14 cellular contexts compared by ENCODE assay signal in the genomic region with DNA sequence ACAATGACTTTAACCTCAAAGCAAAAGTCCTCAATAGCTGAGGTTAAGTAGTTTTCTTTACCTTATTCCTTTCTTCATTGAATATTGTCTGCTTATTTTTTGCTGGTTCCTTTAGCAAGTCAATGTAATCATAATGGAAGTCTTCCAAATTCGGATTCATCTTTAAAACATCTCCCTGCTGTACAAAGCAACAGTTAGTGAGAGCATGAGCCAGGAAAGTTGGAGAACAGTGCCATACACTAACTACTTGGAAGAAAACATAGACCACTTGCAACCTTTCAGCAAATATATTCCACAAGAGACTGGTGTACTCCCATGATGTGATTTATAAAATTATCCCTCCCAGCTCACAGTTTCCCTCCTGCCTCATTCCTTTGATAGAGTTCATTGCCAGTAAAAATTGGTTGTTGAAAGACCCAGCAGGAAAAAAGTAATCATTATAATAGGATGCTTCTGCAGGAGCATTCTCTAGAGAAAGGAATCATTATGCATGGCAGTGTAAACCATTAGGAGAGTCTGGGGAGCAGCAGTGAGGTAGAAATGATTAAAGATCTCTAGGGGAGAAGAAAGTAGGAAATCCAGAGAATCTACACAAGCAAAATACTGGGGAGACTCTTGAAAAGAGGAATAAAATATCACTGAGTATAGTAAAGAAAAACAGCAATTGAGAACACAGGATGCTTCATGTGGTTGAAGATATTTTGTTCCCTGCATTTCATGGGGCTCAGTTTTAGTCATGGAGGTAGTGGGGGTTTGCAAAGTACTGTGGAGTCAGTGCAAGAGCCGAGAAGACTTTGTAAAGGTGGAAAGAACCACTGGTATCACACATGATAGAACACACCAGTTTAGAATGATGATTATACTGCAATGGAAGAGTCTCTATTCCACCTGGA. TPM values are rescaled to one million over a fixed set of nuclear protein-coding genes. Genes with fewer than 3 reads are reported as not detected.
DNase-seq lines count a peak whose midpoint lies in the region; ATAC-seq and TF ChIP-seq lines count a peak whose summit lies in the region.
"Had no signal": no experiment of that assay in that cellular context is flagged by ENCODE, and none has a peak within 500 bp of the region (broad histone marks: within the 10 kb centered on the region; RNA-seq: fewer than 3 reads in every experiment).

No MANE protein-coding gene starts in this region.

- H3K9ac ChIP-seq in MM.1S (ENCODE audit: low read length), result no peak overlapping the region

- no peaks in the 10 kb centered on the region for H3K36me3 Mint-ChIP-seq in activated T-helper 1 cell treated with anti-CD3 and anti-CD28 coated beads, Interleukin-12 subunit alpha, Interleukin-12 subunit beta, Interleukin-2, Interleukin-4 antibody, amounts not matched to agents 30 ng/mL and 10 ng/mL and 1 ng/mL, durations not matched to agents 14 hours and 24 hours and 36 hours (ENCODE audit: low read depth)

- H3K4me1 ChIP-seq in ascending aorta, result peaks cover 0 to 29% of the 10 kb centered on the region in 2 donors
- peaks cover 5 to 35% (median 32%) of the 10 kb centered on the region in 9 donors for H3K4me1 ChIP-seq in heart right ventricle
- no peaks in the 10 kb centered on the region for H3K4me1 ChIP-seq in MM.1S (ENCODE audit: low read length)

- H3F3A ChIP-seq in MM.1S (ENCODE audit: insufficient read depth, low read length), result no peaks in the 10 kb centered on the region

- peak in 7 of 8 donors; percentile 37 to 73 (median 64) for ATAC-seq in heart right ventricle
- ATAC-seq: HCT116; stimulated activated naive CD8-positive, alpha-beta T cell treated with anti-CD3 and anti-CD28 coated beads, Interleukin-15, Interleukin-2, amounts not matched to agents 100 U/mL and 50 U/mL, for 24 hours had no signal

- H3K9me3 ChIP-seq in ascending aorta, result no peaks in the 10 kb centered on the region
- no peaks in the 10 kb centered on the region for H3K9me3 ChIP-seq in heart right ventricle
- no peaks in the 10 kb centered on the region for H3K9me3 ChIP-seq in MM.1S (replicated peaks; ENCODE audit: insufficient read depth, low read length)

- no peaks in the 10 kb centered on the region for H3K9me2 ChIP-seq in MM.1S (replicated peaks; ENCODE audit: insufficient read depth, low read length)

- H4K20me1 ChIP-seq in MM.1S (ENCODE audit: insufficient read depth, low read length), result no peaks in the 10 kb centered on the region

- H3K27ac ChIP-seq in ascending aorta (peak overlapping the region; percentile 51 to 69), heart right ventricle (peak overlapping the region in 8 of 10 donors; percentile 5 to 81 (median 75)), MM.1S (ENCODE audit: low read length) (no peak overlapping the region)
- H3K27ac ChIP-seq: HL-60, skin epidermis had no signal

- H3K4me3 ChIP-seq in ascending aorta, result no peak overlapping the region
- H3K4me3 ChIP-seq in heart right ventricle, result no peak overlapping the region
- H3K4me3 ChIP-seq in MM.1S (ENCODE audit: low read length), result no peak overlapping the region
- H3K4me3 ChIP-seq: skin epidermis had no signal

- no peaks in the 10 kb centered on the region for H3K79me2 ChIP-seq in MM.1S (ENCODE audit: low read length)

- no peak overlapping the region for H3K4me3 Mint-ChIP-seq in activated T-helper 1 cell treated with anti-CD3 and anti-CD28 coated beads, Interleukin-12 subunit alpha, Interleukin-12 subunit beta, Interleukin-2, Interleukin-4 antibody, amounts not matched to agents 30 ng/mL and 10 ng/mL and 1 ng/mL, durations not matched to agents 14 hours and 24 hours and 36 hours
- H3K4me3 Mint-ChIP-seq: central memory CD8-positive, alpha-beta T cell; neural crest cell had no signal

- intact Hi-C loops in ascending aorta (cut with DNase I) (no loop called here), heart right ventricle (cut with DNase I) (no loop called here)
- intact Hi-C loops in activated T-helper 1 cell treated with anti-CD3 and anti-CD28 coated beads, Interleukin-12 subunit alpha, Interleukin-12 subunit beta, Interleukin-2, Interleukin-4 antibody, amounts not matched to agents 30 ng/mL and 10 ng/mL and 1 ng/mL, durations not matched to agents 14 hours and 24 hours and 36 hours (cut with micrococcal nuclease), result no loop called here

- no peak for TF ChIP-seq CTCF in ascending aorta (IDR thresholded peaks at IDR 0.05)
- no peak for TF ChIP-seq CTCF in heart right ventricle (IDR thresholded peaks at IDR 0.05)
- TF ChIP-seq CTCF in MM.1S (IDR thresholded peaks at IDR 0.05; ENCODE audit: low read length), result no peak

- H3K9me3 Mint-ChIP-seq in activated T-helper 1 cell treated with anti-CD3 and anti-CD28 coated beads, Interleukin-12 subunit alpha, Interleukin-12 subunit beta, Interleukin-2, Interleukin-4 antibody, amounts not matched to agents 30 ng/mL and 10 ng/mL and 1 ng/mL, durations not matched to agents 14 hours and 24 hours and 36 hours, result no peaks in the 10 kb centered on the region
- H3K9me3 Mint-ChIP-seq: neural crest cell had no signal

- H2AFZ ChIP-seq in MM.1S (ENCODE audit: low read length), result no peak overlapping the region

- no peak overlapping the region for H3K4me2 ChIP-seq in MM.1S (ENCODE audit: low read depth, low read length)

- no peak overlapping the region for H3K27ac Mint-ChIP-seq in activated T-helper 1 cell treated with anti-CD3 and anti-CD28 coated beads, Interleukin-12 subunit alpha, Interleukin-12 subunit beta, Interleukin-2, Interleukin-4 antibody, amounts not matched to agents 30 ng/mL and 10 ng/mL and 1 ng/mL, durations not matched to agents 14 hours and 24 hours and 36 hours

- H3K27me3 ChIP-seq in ascending aorta (no peaks in the 10 kb centered on the region), heart right ventricle (no peaks in the 10 kb centered on the region), MM.1S (replicated peaks; ENCODE audit: insufficient read depth, low read length) (no peaks in the 10 kb centered on the region)

- WGBS in heart right ventricle, 2 donors, result 49 to 51% methylated on average over 2 of the region's 2 CpGs

- no peaks in the 10 kb centered on the region for H3K4me1 Mint-ChIP-seq in activated T-helper 1 cell treated with anti-CD3 and anti-CD28 coated beads, Interleukin-12 subunit alpha, Interleukin-12 subunit beta, Interleukin-2, Interleukin-4 antibody, amounts not matched to agents 30 ng/mL and 10 ng/mL and 1 ng/mL, durations not matched to agents 14 hours and 24 hours and 36 hours (ENCODE audit: low read depth)
- H3K4me1 Mint-ChIP-seq: central memory CD8-positive, alpha-beta T cell; neural crest cell had no signal

- H3K27me3 Mint-ChIP-seq in activated T-helper 1 cell treated with anti-CD3 and anti-CD28 coated beads, Interleukin-12 subunit alpha, Interleukin-12 subunit beta, Interleukin-2, Interleukin-4 antibody, amounts not matched to agents 30 ng/mL and 10 ng/mL and 1 ng/mL, durations not matched to agents 14 hours and 24 hours and 36 hours (ENCODE audit: insufficient read depth), result peaks cover 2% of the 10 kb centered on the region
- H3K27me3 Mint-ChIP-seq: central memory CD8-positive, alpha-beta T cell had no signal

- peak; percentile 70 for DNase-seq in HCEC 1CT
- no peak for DNase-seq in ascending aorta (ENCODE audit: low spot score in 2 of 2)
- no peak for DNase-seq in heart right ventricle
- DNase-seq in stromal cell of bone marrow (ENCODE audit: low read depth), result peak; percentile 82
- DNase-seq in activated T-helper 1 cell treated with anti-CD3 and anti-CD28 coated beads, Interleukin-12 subunit alpha, Interleukin-12 subunit beta, Interleukin-2, Interleukin-4 antibody, amounts not matched to agents 30 ng/mL and 10 ng/mL and 1 ng/mL, durations not matched to agents 14 hours and 24 hours and 36 hours (ENCODE audit: low spot score), result no peak
- no peak for DNase-seq in MM.1S
- DNase-seq in SHP77 treated with DMSO at 0.1 percent for 48 hours (lab: John Stamatoyannopoulos, UW), result no peak
- DNase-seq: hypothalamus; stimulated activated naive CD8-positive, alpha-beta T cell treated with anti-CD3 and anti-CD28 coated beads, Interleukin-15, Interleukin-2, amounts not matched to agents 100 U/mL and 50 U/mL, for 24 hours had no signal

- no peaks in the 10 kb centered on the region for H3K36me3 ChIP-seq in ascending aorta
- H3K36me3 ChIP-seq in heart right ventricle, result peaks cover 0 to 31% (median 3%) of the 10 kb centered on the region in 9 donors
- H3K36me3 ChIP-seq in MM.1S (replicated peaks; ENCODE audit: insufficient read depth, low read length), result no peaks in the 10 kb centered on the region

RNA-seq across cellular contexts. Expression of a gene that starts 38.6 kb away (rescaled TPM):
- total RNA-seq in ascending aorta (7.6 TPM), heart right ventricle (1,000 to 10,000 TPM; 2,633 to 4,921 (median 3,995) TPM)
- 100 to 1,000 TPM in 1 of 2 donors, 10 to 100 TPM in 1; 65.7 to 862 TPM for polyA plus RNA-seq in heart right ventricle
- 1.7 TPM in 2 replicates for total RNA-seq in activated T-helper 1 cell treated with anti-CD3 and anti-CD28 coated beads, Interleukin-12 subunit alpha, Interleukin-12 subunit beta, Interleukin-2, Interleukin-4 antibody, amounts not matched to agents 30 ng/mL and 10 ng/mL and 1 ng/mL, durations not matched to agents 14 hours and 24 hours and 36 hours

Comparison
In these comparisons a context has a peak if more than half of its experiments do, and no peak if none do; other contexts are left out.
1. DNase-seq: peak in HCEC 1CT (single experiment) and stromal cell of bone marrow (single experiment); none in ascending aorta (0 of 2), heart right ventricle (0 of 2), activated T-helper 1 cell treated with anti-CD3 and anti-CD28 coated beads, Interleukin-12 subunit alpha, Interleukin-12 subunit beta, Interleukin-2, Interleukin-4 antibody, amounts not matched to agents 30 ng/mL and 10 ng/mL and 1 ng/mL, durations not matched to agents 14 hours and 24 hours and 36 hours (single experiment), MM.1S (single experiment) and SHP77 treated with DMSO at 0.1 percent for 48 hours (single experiment).
2. RNA of a gene that starts 38.6 kb away (total RNA-seq): 2,633 to 4,921 TPM in heart right ventricle; 7.6 TPM in ascending aorta (single experiment) and 1.7 TPM in activated T-helper 1 cell treated with anti-CD3 and anti-CD28 coated beads, Interleukin-12 subunit alpha, Interleukin-12 subunit beta, Interleukin-2, Interleukin-4 antibody, amounts not matched to agents 30 ng/mL and 10 ng/mL and 1 ng/mL, durations not matched to agents 14 hours and 24 hours and 36 hours; every median in the first group is over 100 times any median in the second.